18 cellular contexts compared by ENCODE assay signal in genomic region chr4:12411072-12411471, GRCh38.
A peak's percentile ranks its signal among the peaks of the same experiment; 100 is the strongest.
DNase-seq lines count a peak whose midpoint lies in the region; ATAC-seq and TF ChIP-seq lines count a peak whose summit lies in the region.
"Had no signal": no experiment of that assay in that cellular context is flagged by ENCODE, and none has a peak within 500 bp of the region (broad histone marks: within the 10 kb centered on the region; RNA-seq: fewer than 3 reads in every experiment).

No MANE protein-coding gene starts in this region.

- H3K9ac ChIP-seq in Karpas-422 (ENCODE audit: low read length): no peak overlapping the region

- no peaks in the 10 kb centered on the region for H3K9me3 ChIP-seq in Karpas-422 (ENCODE audit: low read length)

- H2AFZ ChIP-seq in Karpas-422 (ENCODE audit: low read length): no peak overlapping the region
- H2AFZ ChIP-seq: PC-9 had no signal

- intact Hi-C loops in left ventricle myocardium superior (cut with micrococcal nuclease): no loop called here

- H3K27me3 ChIP-seq in Karpas-422 (ENCODE audit: low read length): no peaks in the 10 kb centered on the region

- TF ChIP-seq CTCF in astrocyte of the spinal cord (IDR thresholded peaks at IDR 0.05; ENCODE audit: low read depth, low read length): no peak
- no peak for TF ChIP-seq CTCF in fibroblast of pulmonary artery (IDR thresholded peaks at IDR 0.05; ENCODE audit: low read length, missing control alignments)

- no peaks in the 10 kb centered on the region for H3K4me1 ChIP-seq in Karpas-422 (ENCODE audit: low read length)

- H3K4me3 ChIP-seq in astrocyte of the spinal cord (ENCODE audit: low read depth, low read length): no peak overlapping the region
- no peak overlapping the region for H3K4me3 ChIP-seq in fibroblast of pulmonary artery (replicated peaks; ENCODE audit: low read depth, low read length)
- no peak overlapping the region for H3K4me3 ChIP-seq in Karpas-422 (ENCODE audit: low read length)
- H3K4me3 ChIP-seq: PC-9 had no signal

- H4K20me1 ChIP-seq in Karpas-422 (ENCODE audit: insufficient read depth, low read depth, low read length): no peaks in the 10 kb centered on the region

- DNase-seq in HT1080 (ENCODE audit: low read depth): peak; percentile 13
- peak; percentile 1 for DNase-seq in astrocyte of the spinal cord (ENCODE audit: low read depth, low spot score)
- peak; percentile 78 for DNase-seq in fibroblast of pulmonary artery (ENCODE audit: low read depth)
- peak; percentile 53 for DNase-seq in renal cortical epithelial cell (ENCODE audit: low read depth)
- DNase-seq in left ventricle myocardium superior: no peak
- no peak for DNase-seq in HuH-7.5 (ENCODE audit: low spot score)
- no peak for DNase-seq in Karpas-422
- DNase-seq: AML-193, GF-D8, HCEC 1CT, MV-4-11, NCI-H187, NCI-H226, NCI-H524, PC-9, SIG-M5 had no signal

- no peak overlapping the region for H3K27ac ChIP-seq in Karpas-422 (ENCODE audit: low read length)
- H3K27ac ChIP-seq: PC-9, RWPE1 had no signal

- no peaks in the 10 kb centered on the region for H3K36me3 ChIP-seq in Karpas-422 (ENCODE audit: insufficient read depth, low read length)

- no peak overlapping the region for H3K4me2 ChIP-seq in Karpas-422 (ENCODE audit: low read depth, low read length, poor library complexity, severe bottlenecking)
- H3K4me2 ChIP-seq: PC-9 had no signal

- in situ Hi-C loops in astrocyte of the spinal cord (cut with HindIII; ENCODE audit: low sequenced_read_pairs): no loop called here

- ATAC-seq in left ventricle myocardium superior: no peak
- ATAC-seq: SK-N-SH treated with all-trans-retinoic acid at 6 μM for 48 hours had no signal

- H3K9me2 ChIP-seq in Karpas-422 (replicated peaks; ENCODE audit: insufficient read depth, low read length): no peaks in the 10 kb centered on the region

- no peaks in the 10 kb centered on the region for H3K79me2 ChIP-seq in Karpas-422 (ENCODE audit: low read length)

Comparison
In these comparisons a context has a peak if more than half of its experiments do, and no peak if none do; other contexts are left out.
1. DNase-seq: peak in HT1080 (single experiment), astrocyte of the spinal cord (single experiment), fibroblast of pulmonary artery (single experiment) and renal cortical epithelial cell (single experiment); none in left ventricle myocardium superior (single experiment), HuH-7.5 (single experiment) and Karpas-422 (single experiment).